ENCODE assay signal across 1 cellular context in the genomic region with DNA sequence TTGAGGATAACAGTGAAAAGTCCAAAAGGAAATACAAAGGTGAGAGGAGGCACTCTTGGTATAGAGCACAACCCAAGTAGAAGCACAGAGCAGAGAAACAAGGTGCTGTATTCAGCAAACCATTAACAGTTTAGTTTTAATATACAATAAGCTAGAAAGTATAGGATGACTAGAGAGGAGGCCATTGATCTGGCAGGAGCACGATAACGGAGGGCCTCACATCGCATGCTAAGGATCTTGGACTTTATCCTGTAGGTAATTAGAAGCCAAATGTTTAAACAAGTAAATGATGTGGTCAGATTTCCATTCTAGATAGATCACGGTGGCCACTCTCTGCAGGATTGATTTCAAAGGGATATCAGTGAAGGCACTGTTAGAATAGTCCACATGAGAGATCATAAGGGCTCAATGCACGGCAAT.
TF ChIP-seq lines count a peak whose summit lies in the region.

No MANE protein-coding gene starts in this region.

TF ChIP-seq in HepG2, 621 proteins besides CTCF, POLR2A, EP300 and RAD21 (continued from another document and continues in another):
- no peak for TF ChIP-seq HMGA1 (CRISPR knock-in tag; conservative IDR thresholded peaks at IDR 0.05)
- TF ChIP-seq SP4 (CRISPR knock-in tag; IDR thresholded peaks at IDR 0.05), result no peak
- TF ChIP-seq, protein P1, sequence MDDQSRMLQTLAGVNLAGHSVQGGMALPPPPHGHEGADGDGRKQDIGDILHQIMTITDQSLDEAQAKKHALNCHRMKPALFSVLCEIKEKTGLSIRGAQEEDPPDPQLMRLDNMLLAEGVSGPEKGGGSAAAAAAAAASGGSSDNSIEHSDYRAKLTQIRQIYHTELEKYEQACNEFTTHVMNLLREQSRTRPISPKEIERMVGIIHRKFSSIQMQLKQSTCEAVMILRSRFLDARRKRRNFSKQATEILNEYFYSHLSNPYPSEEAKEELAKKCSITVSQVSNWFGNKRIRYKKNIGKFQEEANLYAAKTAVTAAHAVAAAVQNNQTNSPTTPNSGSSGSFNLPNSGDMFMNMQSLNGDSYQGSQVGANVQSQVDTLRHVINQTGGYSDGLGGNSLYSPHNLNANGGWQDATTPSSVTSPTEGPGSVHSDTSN (CRISPR knock-in tag; IDR thresholded peaks at IDR 0.05; ENCODE audit: borderline replicate concordance), result no peak
- peak; percentile 20; the same call in 1 of the 2 replicates for TF ChIP-seq TARDBP (CRISPR knock-in tag; IDR thresholded peaks at IDR 0.05)
- no peak for TF ChIP-seq RNF219 (CRISPR knock-in tag; IDR thresholded peaks at IDR 0.05)
- TF ChIP-seq, protein P2, sequence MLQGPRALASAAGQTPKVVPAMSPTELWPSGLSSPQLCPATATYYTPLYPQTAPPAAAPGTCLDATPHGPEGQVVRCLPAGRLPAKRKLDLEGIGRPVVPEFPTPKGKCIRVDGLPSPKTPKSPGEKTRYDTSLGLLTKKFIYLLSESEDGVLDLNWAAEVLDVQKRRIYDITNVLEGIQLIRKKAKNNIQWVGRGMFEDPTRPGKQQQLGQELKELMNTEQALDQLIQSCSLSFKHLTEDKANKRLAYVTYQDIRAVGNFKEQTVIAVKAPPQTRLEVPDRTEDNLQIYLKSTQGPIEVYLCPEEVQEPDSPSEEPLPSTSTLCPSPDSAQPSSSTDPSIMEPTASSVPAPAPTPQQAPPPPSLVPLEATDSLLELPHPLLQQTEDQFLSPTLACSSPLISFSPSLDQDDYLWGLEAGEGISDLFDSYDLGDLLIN (CRISPR knock-in tag; IDR thresholded peaks at IDR 0.05; ENCODE audit: borderline replicate concordance), result no peak
- no peak for TF ChIP-seq ATF7-NPFF (CRISPR knock-in tag; IDR thresholded peaks at IDR 0.05; ENCODE audit: low read depth)
- no peak for TF ChIP-seq NFKBIZ (CRISPR knock-in tag; IDR thresholded peaks at IDR 0.05)
- TF ChIP-seq CHD2 (IDR thresholded peaks at IDR 0.05; ENCODE audit: low read depth, low read length), result no peak
- no peak for TF ChIP-seq ZNF597 (CRISPR knock-in tag; IDR thresholded peaks at IDR 0.05)
- TF ChIP-seq ZKSCAN1 (IDR thresholded peaks at IDR 0.05; ENCODE audit: low read length), result no peak
- no peak for TF ChIP-seq ZSCAN29 (CRISPR knock-in tag; conservative IDR thresholded peaks at IDR 0.05)
- TF ChIP-seq HDAC1 (CRISPR knock-in tag; IDR thresholded peaks at IDR 0.05), result peak; percentile 68
- TF ChIP-seq CBX2 (IDR thresholded peaks at IDR 0.05; ENCODE audit: low read depth, low read length), result no peak
- TF ChIP-seq CBX2 (CRISPR knock-in tag; IDR thresholded peaks at IDR 0.05; ENCODE audit: low read depth), result no peak
- TF ChIP-seq SOX13 (IDR thresholded peaks at IDR 0.05), result no peak
- TF ChIP-seq SOX13 (CRISPR knock-in tag; conservative IDR thresholded peaks at IDR 0.05 in 1 of 2, IDR thresholded peaks at IDR 0.05 in 1 of 2), result peak in 1 of 2 experiments; percentile 78; a peak in 2 of 4 replicates
- TF ChIP-seq, protein P3, sequence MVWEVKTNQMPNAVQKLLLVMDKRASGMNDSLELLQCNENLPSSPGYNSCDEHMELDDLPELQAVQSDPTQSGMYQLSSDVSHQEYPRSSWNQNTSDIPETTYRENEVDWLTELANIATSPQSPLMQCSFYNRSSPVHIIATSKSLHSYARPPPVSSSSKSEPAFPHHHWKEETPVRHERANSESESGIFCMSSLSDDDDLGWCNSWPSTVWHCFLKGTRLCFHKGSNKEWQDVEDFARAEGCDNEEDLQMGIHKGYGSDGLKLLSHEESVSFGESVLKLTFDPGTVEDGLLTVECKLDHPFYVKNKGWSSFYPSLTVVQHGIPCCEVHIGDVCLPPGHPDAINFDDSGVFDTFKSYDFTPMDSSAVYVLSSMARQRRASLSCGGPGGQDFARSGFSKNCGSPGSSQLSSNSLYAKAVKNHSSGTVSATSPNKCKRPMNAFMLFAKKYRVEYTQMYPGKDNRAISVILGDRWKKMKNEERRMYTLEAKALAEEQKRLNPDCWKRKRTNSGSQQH (CRISPR knock-in tag; IDR thresholded peaks at IDR 0.05; ENCODE audit: low read depth), result no peak
- TF ChIP-seq ONECUT2 (CRISPR knock-in tag; IDR thresholded peaks at IDR 0.05), result peak; percentile 83
- TF ChIP-seq ZFP1 (CRISPR knock-in tag; IDR thresholded peaks at IDR 0.05), result no peak
- no peak for TF ChIP-seq KDM3A (CRISPR knock-in tag; IDR thresholded peaks at IDR 0.05; ENCODE audit: low read depth)
- TF ChIP-seq, protein P4, sequence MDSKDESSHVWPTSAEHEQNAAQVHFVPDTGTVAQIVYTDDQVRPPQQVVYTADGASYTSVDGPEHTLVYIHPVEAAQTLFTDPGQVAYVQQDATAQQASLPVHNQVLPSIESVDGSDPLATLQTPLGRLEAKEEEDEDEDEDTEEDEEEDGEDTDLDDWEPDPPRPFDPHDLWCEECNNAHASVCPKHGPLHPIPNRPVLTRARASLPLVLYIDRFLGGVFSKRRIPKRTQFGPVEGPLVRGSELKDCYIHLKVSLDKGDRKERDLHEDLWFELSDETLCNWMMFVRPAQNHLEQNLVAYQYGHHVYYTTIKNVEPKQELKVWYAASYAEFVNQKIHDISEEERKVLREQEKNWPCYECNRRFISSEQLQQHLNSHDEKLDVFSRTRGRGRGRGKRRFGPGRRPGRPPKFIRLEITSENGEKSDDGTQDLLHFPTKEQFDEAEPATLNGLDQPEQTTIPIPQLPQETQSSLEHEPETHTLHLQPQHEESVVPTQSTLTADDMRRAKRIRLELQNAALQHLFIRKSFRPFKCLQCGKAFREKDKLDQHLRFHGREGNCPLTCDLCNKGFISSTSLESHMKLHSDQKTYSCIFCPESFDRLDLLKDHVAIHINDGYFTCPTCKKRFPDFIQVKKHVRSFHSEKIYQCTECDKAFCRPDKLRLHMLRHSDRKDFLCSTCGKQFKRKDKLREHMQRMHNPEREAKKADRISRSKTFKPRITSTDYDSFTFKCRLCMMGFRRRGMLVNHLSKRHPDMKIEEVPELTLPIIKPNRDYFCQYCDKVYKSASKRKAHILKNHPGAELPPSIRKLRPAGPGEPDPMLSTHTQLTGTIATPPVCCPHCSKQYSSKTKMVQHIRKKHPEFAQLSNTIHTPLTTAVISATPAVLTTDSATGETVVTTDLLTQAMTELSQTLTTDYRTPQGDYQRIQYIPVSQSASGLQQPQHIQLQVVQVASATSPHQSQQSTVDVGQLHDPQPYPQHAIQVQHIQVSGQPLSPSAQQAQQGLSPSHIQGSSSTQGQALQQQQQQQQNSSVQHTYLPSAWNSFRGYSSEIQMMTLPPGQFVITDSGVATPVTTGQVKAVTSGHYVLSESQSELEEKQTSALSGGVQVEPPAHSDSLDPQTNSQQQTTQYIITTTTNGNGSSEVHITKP (CRISPR knock-in tag; IDR thresholded peaks at IDR 0.05; ENCODE audit: low read depth), result no peak
- TF ChIP-seq XRCC5 (optimal IDR thresholded peaks at IDR 0.05; ENCODE audit: low read length), result no peak
- no peak for TF ChIP-seq RBM22 (optimal IDR thresholded peaks at IDR 0.05; ENCODE audit: low read length)
- TF ChIP-seq IKZF5 (CRISPR knock-in tag; IDR thresholded peaks at IDR 0.05), result no peak
- no peak for TF ChIP-seq TMF1 (CRISPR knock-in tag; IDR thresholded peaks at IDR 0.05; ENCODE audit: low read depth)
- no peak for TF ChIP-seq SNAPC2 (CRISPR knock-in tag; IDR thresholded peaks at IDR 0.05)
- peak; percentile 71 for TF ChIP-seq NR2F6 (IDR thresholded peaks at IDR 0.05)
- TF ChIP-seq NR2F6 (CRISPR knock-in tag; IDR thresholded peaks at IDR 0.05), result peak; percentile 58; the same call in 1 of the 2 replicates
- 0 out of 2 replicates have a peak, but pooled peaks have one; percentile 15 for TF ChIP-seq SMC3 (IDR thresholded peaks at IDR 0.05; ENCODE audit: low read length)
- TF ChIP-seq AGO1 (IDR thresholded peaks at IDR 0.05; ENCODE audit: low read depth, low read length, poor library complexity, severe bottlenecking), result no peak
- TF ChIP-seq ZNF292 (CRISPR knock-in tag; IDR thresholded peaks at IDR 0.05; ENCODE audit: borderline replicate concordance, low read depth), result peak; percentile 64; the same call in 1 of the 2 replicates
- peak; percentile 58; the same call in 1 of the 2 replicates for TF ChIP-seq ZNF747 (CRISPR knock-in tag; IDR thresholded peaks at IDR 0.05; ENCODE audit: borderline replicate concordance)
- TF ChIP-seq, protein P5, sequence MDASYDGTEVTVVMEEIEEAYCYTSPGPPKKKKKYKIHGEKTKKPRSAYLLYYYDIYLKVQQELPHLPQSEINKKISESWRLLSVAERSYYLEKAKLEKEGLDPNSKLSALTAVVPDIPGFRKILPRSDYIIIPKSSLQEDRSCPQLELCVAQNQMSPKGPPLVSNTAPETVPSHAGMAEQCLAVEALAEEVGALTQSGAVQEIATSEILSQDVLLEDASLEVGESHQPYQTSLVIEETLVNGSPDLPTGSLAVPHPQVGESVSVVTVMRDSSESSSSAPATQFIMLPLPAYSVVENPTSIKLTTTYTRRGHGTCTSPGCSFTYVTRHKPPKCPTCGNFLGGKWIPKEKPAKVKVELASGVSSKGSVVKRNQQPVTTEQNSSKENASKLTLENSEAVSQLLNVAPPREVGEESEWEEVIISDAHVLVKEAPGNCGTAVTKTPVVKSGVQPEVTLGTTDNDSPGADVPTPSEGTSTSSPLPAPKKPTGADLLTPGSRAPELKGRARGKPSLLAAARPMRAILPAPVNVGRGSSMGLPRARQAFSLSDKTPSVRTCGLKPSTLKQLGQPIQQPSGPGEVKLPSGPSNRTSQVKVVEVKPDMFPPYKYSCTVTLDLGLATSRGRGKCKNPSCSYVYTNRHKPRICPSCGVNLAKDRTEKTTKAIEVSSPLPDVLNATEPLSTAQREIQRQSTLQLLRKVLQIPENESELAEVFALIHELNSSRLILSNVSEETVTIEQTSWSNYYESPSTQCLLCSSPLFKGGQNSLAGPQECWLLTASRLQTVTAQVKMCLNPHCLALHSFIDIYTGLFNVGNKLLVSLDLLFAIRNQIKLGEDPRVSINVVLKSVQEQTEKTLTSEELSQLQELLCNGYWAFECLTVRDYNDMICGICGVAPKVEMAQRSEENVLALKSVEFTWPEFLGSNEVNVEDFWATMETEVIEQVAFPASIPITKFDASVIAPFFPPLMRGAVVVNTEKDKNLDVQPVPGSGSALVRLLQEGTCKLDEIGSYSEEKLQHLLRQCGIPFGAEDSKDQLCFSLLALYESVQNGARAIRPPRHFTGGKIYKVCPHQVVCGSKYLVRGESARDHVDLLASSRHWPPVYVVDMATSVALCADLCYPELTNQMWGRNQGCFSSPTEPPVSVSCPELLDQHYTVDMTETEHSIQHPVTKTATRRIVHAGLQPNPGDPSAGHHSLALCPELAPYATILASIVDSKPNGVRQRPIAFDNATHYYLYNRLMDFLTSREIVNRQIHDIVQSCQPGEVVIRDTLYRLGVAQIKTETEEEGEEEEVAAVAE (CRISPR knock-in tag; IDR thresholded peaks at IDR 0.05; ENCODE audit: borderline replicate concordance), result no peak
- TF ChIP-seq, protein P6, sequence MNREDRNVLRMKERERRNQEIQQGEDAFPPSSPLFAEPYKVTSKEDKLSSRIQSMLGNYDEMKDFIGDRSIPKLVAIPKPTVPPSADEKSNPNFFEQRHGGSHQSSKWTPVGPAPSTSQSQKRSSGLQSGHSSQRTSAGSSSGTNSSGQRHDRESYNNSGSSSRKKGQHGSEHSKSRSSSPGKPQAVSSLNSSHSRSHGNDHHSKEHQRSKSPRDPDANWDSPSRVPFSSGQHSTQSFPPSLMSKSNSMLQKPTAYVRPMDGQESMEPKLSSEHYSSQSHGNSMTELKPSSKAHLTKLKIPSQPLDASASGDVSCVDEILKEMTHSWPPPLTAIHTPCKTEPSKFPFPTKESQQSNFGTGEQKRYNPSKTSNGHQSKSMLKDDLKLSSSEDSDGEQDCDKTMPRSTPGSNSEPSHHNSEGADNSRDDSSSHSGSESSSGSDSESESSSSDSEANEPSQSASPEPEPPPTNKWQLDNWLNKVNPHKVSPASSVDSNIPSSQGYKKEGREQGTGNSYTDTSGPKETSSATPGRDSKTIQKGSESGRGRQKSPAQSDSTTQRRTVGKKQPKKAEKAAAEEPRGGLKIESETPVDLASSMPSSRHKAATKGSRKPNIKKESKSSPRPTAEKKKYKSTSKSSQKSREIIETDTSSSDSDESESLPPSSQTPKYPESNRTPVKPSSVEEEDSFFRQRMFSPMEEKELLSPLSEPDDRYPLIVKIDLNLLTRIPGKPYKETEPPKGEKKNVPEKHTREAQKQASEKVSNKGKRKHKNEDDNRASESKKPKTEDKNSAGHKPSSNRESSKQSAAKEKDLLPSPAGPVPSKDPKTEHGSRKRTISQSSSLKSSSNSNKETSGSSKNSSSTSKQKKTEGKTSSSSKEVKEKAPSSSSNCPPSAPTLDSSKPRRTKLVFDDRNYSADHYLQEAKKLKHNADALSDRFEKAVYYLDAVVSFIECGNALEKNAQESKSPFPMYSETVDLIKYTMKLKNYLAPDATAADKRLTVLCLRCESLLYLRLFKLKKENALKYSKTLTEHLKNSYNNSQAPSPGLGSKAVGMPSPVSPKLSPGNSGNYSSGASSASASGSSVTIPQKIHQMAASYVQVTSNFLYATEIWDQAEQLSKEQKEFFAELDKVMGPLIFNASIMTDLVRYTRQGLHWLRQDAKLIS (CRISPR knock-in tag; IDR thresholded peaks at IDR 0.05), result no peak
